ENCODE assay signal across 35 cellular contexts in the genomic region with DNA sequence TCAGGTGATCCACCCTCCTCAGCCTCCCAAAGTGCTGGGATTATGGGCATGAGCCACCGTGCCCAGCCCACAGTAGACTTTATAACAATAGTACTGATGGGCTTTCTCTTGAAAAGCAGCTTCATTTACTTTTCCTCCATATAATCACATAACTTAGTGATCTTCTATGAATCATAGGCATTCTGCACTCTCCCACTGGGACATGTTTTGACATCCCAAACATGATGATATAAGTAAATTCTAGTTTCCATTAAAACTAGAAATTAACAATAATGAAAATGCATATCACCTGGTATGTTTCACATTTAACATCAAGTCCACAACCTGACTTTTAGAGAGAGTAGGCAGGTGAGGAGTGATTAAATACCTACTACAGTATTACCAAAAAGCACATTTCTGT.
"Had no signal": no experiment of that assay in that cellular context is flagged by ENCODE, and none has a peak within 500 bp of the region (broad histone marks: within the 10 kb centered on the region; RNA-seq: fewer than 3 reads in every experiment).

No MANE protein-coding gene starts in this region.

- H3K4me3 ChIP-seq: ascending aorta, body of pancreas, breast epithelium, MG63, Peyer's patch, SJSA1 had no signal

- H3K36me3 ChIP-seq: ascending aorta, breast epithelium, Peyer's patch, SJSA1 had no signal

- H3K4me1 ChIP-seq: breast epithelium, Peyer's patch, SJSA1 had no signal

- H3K27me3 Mint-ChIP-seq: activated CD4-positive, alpha-beta T cell treated with anti-CD3 and anti-CD28 coated beads, Interleukin-2, amount 10 ng/mL, durations not matched to agents 24 days and 14 days; activated CD8-positive, alpha-beta T cell treated with anti-CD3 and anti-CD28 coated beads for 36 hours; activated naive CD4-positive, alpha-beta T cell treated with anti-CD3 and anti-CD28 coated beads, Interleukin-2, amount 50 U/mL, for 24 hours; activated naive CD8-positive, alpha-beta T cell treated with anti-CD3 and anti-CD28 coated beads, Interleukin-2, amount 10 ng/mL, durations not matched to agents 7 days and 5 days; activated T-helper 17 cell treated with anti-CD3 and anti-CD28 coated beads, Interleukin-2, amount 50 U/mL, for 72 hours had no signal

- H3K27me3 ChIP-seq: ascending aorta, body of pancreas, breast epithelium, MG63, Peyer's patch, SJSA1 had no signal

- H3K9ac ChIP-seq: SK-N-SH had no signal

- H3K4me1 Mint-ChIP-seq: activated T-helper 17 cell treated with anti-CD3 and anti-CD28 coated beads, Interleukin-2, amount 50 U/mL, for 72 hours had no signal

- H3K4me3 Mint-ChIP-seq: activated CD4-positive, alpha-beta T cell treated with anti-CD3 and anti-CD28 coated beads, Interleukin-2, amount 10 ng/mL, durations not matched to agents 24 days and 14 days; activated CD8-positive, alpha-beta T cell treated with anti-CD3 and anti-CD28 coated beads for 36 hours; activated naive CD8-positive, alpha-beta T cell treated with anti-CD3 and anti-CD28 coated beads, Interleukin-2, amount 10 ng/mL, durations not matched to agents 7 days and 5 days; activated T-cell treated with anti-CD3 and anti-CD28 coated beads, Interleukin-2, amount 50 U/mL, for 72 hours; activated T-helper 17 cell treated with anti-CD3 and anti-CD28 coated beads, Interleukin-2, amount 50 U/mL, for 72 hours; T-helper 1 cell treated with Interleukin-12 subunit alpha and Interleukin-12 subunit beta and Interleukin-4 antibody, amounts not matched to agents 30 μg/mL and 1 μg/mL, for 36 hours; T-helper 2 cell treated with Interferon-gamma antibody and Interleukin-4, amounts not matched to agents 5 μg/mL and 100 μg/mL, for 36 hours had no signal

- H3K27ac ChIP-seq: ascending aorta, breast epithelium, Peyer's patch, SJSA1 had no signal

- ATAC-seq: activated CD8-positive, alpha-beta T cell treated with anti-CD3 and anti-CD28 coated beads for 36 hours; activated T-cell treated with anti-CD3 and anti-CD28 coated beads, Interleukin-2, amount 50 U/mL, for 72 hours; activated T-helper 17 cell treated with anti-CD3 and anti-CD28 coated beads, Interleukin-2, amount 50 U/mL, for 72 hours; body of pancreas; PC-3 had no signal

- H3K27ac Mint-ChIP-seq: activated CD4-positive, alpha-beta T cell treated with anti-CD3 and anti-CD28 coated beads, Interleukin-2, amount 10 ng/mL, durations not matched to agents 24 days and 14 days; activated CD8-positive, alpha-beta T cell treated with anti-CD3 and anti-CD28 coated beads for 36 hours; activated naive CD4-positive, alpha-beta T cell treated with anti-CD3 and anti-CD28 coated beads, Interleukin-2, amount 50 U/mL, for 24 hours; activated naive CD8-positive, alpha-beta T cell treated with anti-CD3 and anti-CD28 coated beads, Interleukin-2, amount 10 ng/mL, durations not matched to agents 7 days and 5 days; activated T-cell treated with anti-CD3 and anti-CD28 coated beads, Interleukin-2, amount 50 U/mL, for 72 hours; activated T-helper 17 cell treated with anti-CD3 and anti-CD28 coated beads, Interleukin-2, amount 50 U/mL, for 72 hours; T-helper 1 cell treated with Interleukin-12 subunit alpha and Interleukin-12 subunit beta and Interleukin-4 antibody, amounts not matched to agents 30 μg/mL and 1 μg/mL, for 36 hours; T-helper 2 cell treated with Interferon-gamma antibody and Interleukin-4, amounts not matched to agents 5 μg/mL and 100 μg/mL, for 36 hours had no signal

- H3K4me2 ChIP-seq: SK-N-SH had no signal

- DNase-seq: activated CD4-positive, alpha-beta T cell treated with anti-CD3 and anti-CD28 coated beads, Interleukin-2, amount 50 U/mL, for 4 hours; activated CD8-positive, alpha-beta T cell treated with anti-CD3 and anti-CD28 coated beads for 36 hours; activated effector memory CD4-positive, alpha-beta T cell treated with anti-CD3 and anti-CD28 coated beads, Interleukin-2, amount 50 U/mL, for 16 hours; activated naive CD4-positive, alpha-beta T cell treated with Interleukin-2 at 50 U/mL for 16 hours; activated naive CD8-positive, alpha-beta T cell treated with anti-CD3 and anti-CD28 coated beads, Interleukin-2, amount 10 ng/mL, durations not matched to agents 7 days and 5 days; activated T-cell treated with anti-CD3 and anti-CD28 coated beads, Interleukin-2, amount 50 U/mL, for 1 hour; activated T-cell treated with anti-CD3 and anti-CD28 coated beads, Interleukin-2, amount 50 U/mL, for 72 hours; amygdala; body of pancreas; caudate nucleus; Kasumi-1; KBM-7; MG63; MV-4-11; NCI-H1092; NCI-H1436 treated with DMSO at 0.1 percent for 48 hours; NCI-H1694 treated with DMSO at 0.1 percent for 48 hours; NCI-H2029; NCI-H345; NCI-H524 treated with DMSO at 0.1 percent for 48 hours; NCI-H748 treated with DMSO at 0.1 percent for 48 hours; NK-92 treated with Interleukin-12 subunit alpha and Interleukin-12 subunit beta, amount 100 ng/mL, for 24 hours; PC-3; Peyer's patch; RPMI8226; SHP77 treated with DMSO at 0.1 percent for 48 hours; SK-N-SH had no signal

- H3K9me3 Mint-ChIP-seq: activated CD4-positive, alpha-beta T cell treated with anti-CD3 and anti-CD28 coated beads, Interleukin-2, amount 10 ng/mL, durations not matched to agents 24 days and 14 days; activated CD8-positive, alpha-beta T cell treated with anti-CD3 and anti-CD28 coated beads for 36 hours; activated naive CD4-positive, alpha-beta T cell treated with anti-CD3 and anti-CD28 coated beads, Interleukin-2, amount 50 U/mL, for 24 hours; activated naive CD8-positive, alpha-beta T cell treated with anti-CD3 and anti-CD28 coated beads, Interleukin-2, amount 10 ng/mL, durations not matched to agents 7 days and 5 days; activated T-cell treated with anti-CD3 and anti-CD28 coated beads, Interleukin-2, amount 50 U/mL, for 72 hours; activated T-helper 17 cell treated with anti-CD3 and anti-CD28 coated beads, Interleukin-2, amount 50 U/mL, for 72 hours; T-helper 1 cell treated with Interleukin-12 subunit alpha and Interleukin-12 subunit beta and Interleukin-4 antibody, amounts not matched to agents 30 μg/mL and 1 μg/mL, for 36 hours; T-helper 2 cell treated with Interferon-gamma antibody and Interleukin-4, amounts not matched to agents 5 μg/mL and 100 μg/mL, for 36 hours had no signal

- H3K9me3 ChIP-seq: ascending aorta, body of pancreas, breast epithelium, MG63, Peyer's patch, SJSA1, SK-N-SH had no signal
